In genomic region chr15:66692808-66693596, GRCh38 we compare ENCODE assay signal across 15 cellular contexts. TPM values are rescaled to one million over a fixed set of nuclear protein-coding genes. Genes with fewer than 3 reads are reported as not detected.
DNase-seq lines count a peak whose midpoint lies in the region; ATAC-seq and TF ChIP-seq lines count a peak whose summit lies in the region.
"Had no signal": no experiment of that assay in that cellular context is flagged by ENCODE, and none has a peak within 500 bp of the region (broad histone marks: within the 10 kb centered on the region; RNA-seq: fewer than 3 reads in every experiment).

No MANE protein-coding gene starts in this region.

- no peak for ATAC-seq in GM19023 (IDR thresholded peaks at IDR 0.05; ENCODE audit: unreplicated experiment)
- ATAC-seq: A549, HCT116 had no signal

- peaks cover 2% of the 10 kb centered on the region for H3K36me3 Mint-ChIP-seq in IgD-negative memory B cell
- no peaks in the 10 kb centered on the region for H3K36me3 Mint-ChIP-seq in activated naive CD8-positive, alpha-beta T cell
- H3K36me3 Mint-ChIP-seq in nephron progenitor cell (ENCODE audit: low read depth), result no peaks in the 10 kb centered on the region

- no peak for TF ChIP-seq CTCF in nephron progenitor cell (IDR thresholded peaks at IDR 0.05)

- H3K4me1 Mint-ChIP-seq in IgD-negative memory B cell (peaks cover 5 to 17% (median 10%) of the 10 kb centered on the region in 3 donors), nephron progenitor cell (peaks cover 43% of the 10 kb centered on the region)
- H3K4me1 Mint-ChIP-seq in activated naive CD8-positive, alpha-beta T cell (ENCODE audit: low read depth), result peaks cover 16% of the 10 kb centered on the region

- H3K27me3 Mint-ChIP-seq in IgD-negative memory B cell (no peaks in the 10 kb centered on the region), nephron progenitor cell (ENCODE audit: low read depth, poor library complexity) (peaks cover 3% of the 10 kb centered on the region)
- H3K27me3 Mint-ChIP-seq in activated naive CD8-positive, alpha-beta T cell, result no peaks in the 10 kb centered on the region

- peak overlapping the region in 2 of 4 donors; percentile 14 to 45 for H3K4me3 Mint-ChIP-seq in IgD-negative memory B cell
- peak overlapping the region; percentile 43 for H3K4me3 Mint-ChIP-seq in activated naive CD8-positive, alpha-beta T cell
- no peak overlapping the region for H3K4me3 Mint-ChIP-seq in nephron progenitor cell

- H3K27ac Mint-ChIP-seq in IgD-negative memory B cell, result peak overlapping the region; percentile 18 to 91 (median 25)
- H3K27ac Mint-ChIP-seq in activated naive CD8-positive, alpha-beta T cell, result peak overlapping the region; percentile 88
- H3K27ac Mint-ChIP-seq in nephron progenitor cell, result peak overlapping the region; percentile 51

- H3K9me3 Mint-ChIP-seq in IgD-negative memory B cell, result peaks cover 0 to 1% (median 1%) of the 10 kb centered on the region in 3 donors
- no peaks in the 10 kb centered on the region for H3K9me3 Mint-ChIP-seq in activated naive CD8-positive, alpha-beta T cell (ENCODE audit: low read depth)
- no peaks in the 10 kb centered on the region for H3K9me3 Mint-ChIP-seq in nephron progenitor cell

- DNase-seq in activated CD4-positive, alpha-beta T cell treated with anti-CD3 and anti-CD28 coated beads for 48 hours, result peak; percentile 18
- DNase-seq in activated CD4-positive, alpha-beta T cell treated with anti-CD3 and anti-CD28 coated beads, Interleukin-2, amount 50 U/mL, for 4 hours, result no peak
- DNase-seq in nephron progenitor cell, result no peak
- DNase-seq in amygdala (lab: John Stamatoyannopoulos, UW), result no peak
- no peak for DNase-seq in SKM-1 treated with dmso at 0.1 percent for 144 hours (lab: John Stamatoyannopoulos, UW; ENCODE audit: unreplicated experiment)
- DNase-seq: colonic mucosa, foreskin fibroblast, MM.1S, NCI-H510A, retina had no signal

RNA-seq across cellular contexts. Expression of gene SMAD6, which starts 9.0 kb away (rescaled TPM):
- polyA plus RNA-seq in IgD-negative memory B cell, result not detected

Comparison
In these comparisons a context has a peak if more than half of its experiments do, and no peak if none do; other contexts are left out.
1. H3K27ac Mint-ChIP-seq: peak in every context shown above with its lines; median percentile 88 in activated naive CD8-positive, alpha-beta T cell; 51 in nephron progenitor cell; 25 in IgD-negative memory B cell.